10 cellular contexts compared by ENCODE assay signal in the genomic region with DNA sequence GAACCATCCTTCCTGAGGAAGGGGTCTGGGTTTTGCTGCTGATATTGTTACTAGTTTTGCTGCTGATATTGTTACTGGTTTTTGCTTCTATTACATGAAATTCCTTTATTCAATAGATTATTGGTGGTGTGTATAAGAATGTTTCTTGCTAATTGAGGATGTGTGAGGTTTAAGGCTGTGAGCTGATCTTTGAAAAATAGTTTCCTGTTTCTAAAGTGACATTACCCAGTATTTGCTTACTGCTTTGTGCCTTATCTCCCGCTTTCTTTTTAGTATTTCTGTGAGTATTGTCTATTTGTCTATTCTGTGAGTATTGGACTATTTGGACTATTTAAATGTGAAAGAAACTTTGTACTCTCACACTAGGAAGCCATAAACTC. TPM values are rescaled to one million over a fixed set of nuclear protein-coding genes. Genes with fewer than 3 reads are reported as not detected.
A peak's percentile ranks its signal among the peaks of the same experiment; 100 is the strongest.
DNase-seq lines count a peak whose midpoint lies in the region; ATAC-seq and TF ChIP-seq lines count a peak whose summit lies in the region.
"Had no signal": no experiment of that assay in that cellular context is flagged by ENCODE, and none has a peak within 500 bp of the region (broad histone marks: within the 10 kb centered on the region; RNA-seq: fewer than 3 reads in every experiment).

No MANE protein-coding gene starts in this region.

- peaks cover 8% of the 10 kb centered on the region for H3K36me3 Mint-ChIP-seq in natural killer cell
- no peaks in the 10 kb centered on the region; a peak in 2 of 7 replicates for H3K36me3 Mint-ChIP-seq in H9 (ENCODE audit: insufficient read depth in 1 of 3, low read depth in 3 of 3)

- no peak overlapping the region for H3K9ac ChIP-seq in H9 (ENCODE audit: extremely low read depth, insufficient read length, low read length)

- peak overlapping the region; percentile 31 to 52 for H3K4me3 ChIP-seq in right atrium auricular region
- peak overlapping the region; percentile 46 to 83 for H3K4me3 ChIP-seq in aorta (ENCODE audit: low read length in 2 of 2)

- H2AK5ac ChIP-seq in H9 (ENCODE audit: insufficient read length, low read length), result no peak overlapping the region

- H2BK15ac ChIP-seq in H9 (ENCODE audit: low read depth, low read length), result no peak overlapping the region

- intact Hi-C loops in cardiac septum (cut with DNase I) (loop anchor here (5.0 kb wide), 1 partner anchor 36 kb away; a partner anchor contains a TSS), natural killer cell (cut with micrococcal nuclease) (loop anchor here (5.0 kb wide), 2 partner anchors 241 to 289 kb away; a partner anchor contains a TSS), aorta (cut with DNase I) (loop anchor here in 1 of 2 donors (5.0 kb wide), 2 partner anchors 239 to 894 kb away; no protein-coding TSS in a partner anchor)

- peak overlapping the region; percentile 79 to 89 for H3K27ac ChIP-seq in right atrium auricular region
- H3K27ac ChIP-seq in cingulate gyrus (ENCODE audit: low read depth, low read length), result peak overlapping the region; percentile 90
- H3K27ac ChIP-seq in aorta (ENCODE audit: low read depth in 1 of 2, low read length in 2 of 2), result peak overlapping the region in 1 of 2 donors; percentile 61
- no peak overlapping the region for H3K27ac ChIP-seq in H9 (ENCODE audit: insufficient read length, low read depth, low read length)

- no peak overlapping the region for H3K18ac ChIP-seq in H9 (ENCODE audit: insufficient read length, low read depth, low read length)

- no peaks in the 10 kb centered on the region for H3K27me3 ChIP-seq in right atrium auricular region
- no peaks in the 10 kb centered on the region for H3K27me3 ChIP-seq in aorta (ENCODE audit: control insufficient read depth in 1 of 2, insufficient read depth in 2 of 2, low read length in 1 of 2)
- H3K27me3 ChIP-seq in H9 (ENCODE audit: insufficient read depth, low read length), result no peaks in the 10 kb centered on the region

- H3K4me2 ChIP-seq in H9 (ENCODE audit: insufficient read depth, insufficient read length, low read length), result no peak overlapping the region

- H3K9me3 ChIP-seq in right atrium auricular region, result no peaks in the 10 kb centered on the region
- no peaks in the 10 kb centered on the region for H3K9me3 ChIP-seq in aorta (ENCODE audit: control insufficient read depth, low read length)
- no peaks in the 10 kb centered on the region for H3K9me3 ChIP-seq in H9 (ENCODE audit: control insufficient read depth, low read depth, low read length)

- H3K4ac ChIP-seq in H9 (ENCODE audit: low read depth, low read length), result no peak overlapping the region

- no peaks in the 10 kb centered on the region for H3K23me2 ChIP-seq in H9 (ENCODE audit: insufficient read length, low read depth, low read length, poor library complexity, severe bottlenecking)

- H3K14ac ChIP-seq in H9 (ENCODE audit: insufficient read depth, low read length), result no peak overlapping the region

- DNase-seq in right atrium auricular region (ENCODE audit: low spot score), result no peak
- DNase-seq in cardiac septum (ENCODE audit: low spot score), result no peak
- DNase-seq in natural killer cell, result no peak
- DNase-seq in aorta, result no peak
- no peak for DNase-seq in H9
- DNase-seq in stimulated activated CD4-positive, alpha-beta T cell treated with anti-CD3 and anti-CD28 coated beads, Interleukin-4, amount 100 ng/mL, for 1 hour, result no peak
- DNase-seq: DMS53, NCI-H1436 treated with DMSO at 0.1 percent for 48 hours had no signal

- H3K9me3 Mint-ChIP-seq in natural killer cell, result peaks cover 2 to 3% of the 10 kb centered on the region in 2 donors
- no peaks in the 10 kb centered on the region for H3K9me3 Mint-ChIP-seq in H9

- H3K27me3 Mint-ChIP-seq in natural killer cell (ENCODE audit: low read depth in 2 of 2), result peaks cover 3 to 8% of the 10 kb centered on the region in 2 donors
- no peaks in the 10 kb centered on the region; the same call in 1 of the 2 replicates for H3K27me3 Mint-ChIP-seq in H9 (ENCODE audit: low read depth)

- H3K4me3 Mint-ChIP-seq in natural killer cell, result peak overlapping the region; percentile 94
- no peak overlapping the region; a peak in 1 of 5 replicates for H3K4me3 Mint-ChIP-seq in H9

- H2BK20ac ChIP-seq in H9 (ENCODE audit: low read depth, low read length, poor library complexity, severe bottlenecking), result no peak overlapping the region

- 41 to 50% methylated on average over 1 of the region's 1 CpG for WGBS in aorta, 2 donors
- WGBS in H9 (ENCODE audit: extremely low coverage, insufficient read length, low lambda C conversion rate), result no CpG with 5 or more reads among the region's 1 CpG

- no peak overlapping the region for H2BK5ac ChIP-seq in H9 (ENCODE audit: insufficient read length, low read length)

- H3K56ac ChIP-seq in H9 (ENCODE audit: insufficient read length, low read depth, low read length), result no peak overlapping the region

- H3K79me1 ChIP-seq in H9 (ENCODE audit: insufficient read depth, low read depth, low read length, poor library complexity, severe bottlenecking), result no peaks in the 10 kb centered on the region

- H4K5ac ChIP-seq in H9 (ENCODE audit: insufficient read length, low read depth, low read length), result no peak overlapping the region

- H3K27ac Mint-ChIP-seq in natural killer cell, result peak overlapping the region; percentile 95 to 98
- H3K27ac Mint-ChIP-seq in H9, result no peak overlapping the region; a peak in 1 of 7 replicates

- H3K79me2 ChIP-seq in H9 (ENCODE audit: insufficient read depth, low read length), result no peaks in the 10 kb centered on the region

- no peak overlapping the region for H3K23ac ChIP-seq in H9 (ENCODE audit: insufficient read length, low read depth, low read length)

- H2BK120ac ChIP-seq in H9 (ENCODE audit: low read depth, low read length, poor library complexity, severe bottlenecking), result no peak overlapping the region

- H4K91ac ChIP-seq in H9 (ENCODE audit: insufficient read length, low read depth, low read length), result no peak overlapping the region

- H4K20me1 ChIP-seq in H9 (ENCODE audit: control insufficient read depth, insufficient read depth, insufficient read length), result no peaks in the 10 kb centered on the region

- H3K4me1 ChIP-seq in right atrium auricular region, result peaks cover 0 to 61% of the 10 kb centered on the region in 2 donors
- H3K4me1 ChIP-seq in aorta (ENCODE audit: control insufficient read depth in 1 of 2, insufficient read depth in 2 of 2, low read length in 2 of 2), result no peaks in the 10 kb centered on the region
- H3K4me1 ChIP-seq in H9 (ENCODE audit: insufficient read depth, low read length), result no peaks in the 10 kb centered on the region

- no peak overlapping the region for H2AFZ ChIP-seq in H9 (ENCODE audit: low read length)

- ATAC-seq in natural killer cell (no peak), aorta (ENCODE audit: low FRiP score) (no peak), HG03159 (IDR thresholded peaks at IDR 0.05; ENCODE audit: unreplicated experiment) (no peak)

- H2BK12ac ChIP-seq in H9 (ENCODE audit: insufficient read length, low read depth, low read length), result no peak overlapping the region

- TF ChIP-seq CTCF in right atrium auricular region (IDR thresholded peaks at IDR 0.05) (no peak), natural killer cell (IDR thresholded peaks at IDR 0.05) (no peak), H9 (conservative IDR thresholded peaks at IDR 0.05) (no peak)

- H3K4me1 Mint-ChIP-seq in natural killer cell, result peaks cover 90 to 93% of the 10 kb centered on the region in 2 donors
- peaks cover 6 to 19% of the 10 kb centered on the region in 2 experiments for H3K4me1 Mint-ChIP-seq in H9

- H3K36me3 ChIP-seq in right atrium auricular region, result no peaks in the 10 kb centered on the region
- H3K36me3 ChIP-seq in aorta (ENCODE audit: control insufficient read depth in 1 of 2, insufficient read depth in 2 of 2, low read length in 1 of 2), result no peaks in the 10 kb centered on the region

- H4K8ac ChIP-seq in H9 (replicated peaks; ENCODE audit: insufficient read length, low read depth, low read length), result no peak overlapping the region

- H3T11ph ChIP-seq in H9 (ENCODE audit: low read length), result no peak overlapping the region

RNA-seq across cellular contexts. Expression of a gene that starts 38.2 kb away (rescaled TPM):
- total RNA-seq in right atrium auricular region (under 1 TPM in 1 of 2 donors, not detected in 1; 0.67 TPM), cardiac septum (0.83 TPM), natural killer cell (under 1 TPM in 1 of 3 donors, not detected in 2; 0.25 TPM), aorta (under 1 TPM; 0.42 to 0.99 TPM), H9 (2021) (not detected in 2 replicates)
- polyA plus RNA-seq in aorta, result under 1 TPM in 1 of 2 donors, not detected in 1; 0.13 TPM

Comparison
In these comparisons a context has a peak if more than half of its experiments do, and no peak if none do; other contexts are left out.
1. H3K27ac Mint-ChIP-seq: peak in natural killer cell (2 of 2); none in H9 (0 of 3).